Comparison of ENCODE assay signal across 20 cellular contexts in genomic region chr7:41145656-41146055, GRCh38.
"Had no signal": no experiment of that assay in that cellular context is flagged by ENCODE, and none has a peak within 500 bp of the region (broad histone marks: within the 10 kb centered on the region; RNA-seq: fewer than 3 reads in every experiment).

No MANE protein-coding gene starts in this region.

- H3K9me3 ChIP-seq: neutrophil, psoas muscle, right lobe of liver, tibial artery, upper lobe of left lung had no signal

- H3K4me1 ChIP-seq: psoas muscle, right lobe of liver, spleen, tibial artery, upper lobe of left lung had no signal

- ATAC-seq: esophagus mucosa; left colon; left ventricle myocardium superior; naive thymus-derived CD4-positive, alpha-beta T cell; psoas muscle; right lobe of liver; stimulated activated memory B cell treated with anti-CD40 and anti-IgM and Interleukin-4, amounts not matched to agents 10 μg/mL and 1 μg/mL and 100 μg/mL, for 72 hours had no signal

- H3K27me3 ChIP-seq: neutrophil, right lobe of liver, spleen, tibial artery, upper lobe of left lung had no signal

- DNase-seq: effector memory CD4-positive, alpha-beta T cell; foreskin fibroblast; immature natural killer cell; left colon; left ventricle myocardium superior; naive thymus-derived CD4-positive, alpha-beta T cell; nephron progenitor cell; psoas muscle; retina; right lobe of liver; spleen; stimulated activated CD4-positive, alpha-beta T cell treated with anti-CD3 and anti-CD28 coated beads, Interleukin-15, amount 100 ng/mL, for 24 hours; stimulated activated CD4-positive, alpha-beta T cell treated with anti-CD3 and anti-CD28 coated beads, Interleukin-1b, Interleukin-23, amount 100 ng/mL, for 48 hours; stimulated activated CD4-positive, alpha-beta T cell treated with anti-CD3 and anti-CD28 coated beads, Interleukin-4, amount 100 ng/mL, for 24 hours; tibial artery; upper lobe of left lung had no signal

- H3K36me3 ChIP-seq: neutrophil, right lobe of liver, spleen, tibial artery, upper lobe of left lung had no signal

- H3K27ac ChIP-seq: neutrophil, psoas muscle, right lobe of liver, spleen, tibial artery, upper lobe of left lung had no signal

- H3K4me3 ChIP-seq: lung, psoas muscle, right lobe of liver, spleen, tibial artery, upper lobe of left lung had no signal
